Comparison of ENCODE assay signal across 32 cellular contexts in genomic region chr16:6267682-6268081, GRCh38.
"Had no signal": no experiment of that assay in that cellular context is flagged by ENCODE, and none has a peak within 500 bp of the region (broad histone marks: within the 10 kb centered on the region; RNA-seq: fewer than 3 reads in every experiment).

No MANE protein-coding gene starts in this region.

- H3K27ac ChIP-seq: brain microvascular endothelial cell, coronary artery, esophagus muscularis mucosa, foreskin keratinocyte, gastrocnemius medialis, heart left ventricle, WERI-Rb-1 had no signal

- DNase-seq: activated B cell treated with CpG ODN at 0.5 μM for 24 hours; activated CD4-positive, alpha-beta T cell treated with anti-CD3 and anti-CD28 coated beads for 48 hours; activated CD4-positive, alpha-beta T cell treated with anti-CD3 and anti-CD28 coated beads, Interleukin-2, amount 50 U/mL, for 1 hour; activated CD4-positive, alpha-beta T cell treated with anti-CD3 and anti-CD28 coated beads, Interleukin-2, amount 50 U/mL, for 48 hours; activated CD8-positive, alpha-beta memory T cell treated with anti-CD3 and anti-CD28 coated beads for 24 hours; activated CD8-positive, alpha-beta T cell treated with anti-CD3 and anti-CD28 coated beads for 36 hours; activated effector memory CD4-positive, alpha-beta T cell treated with Interleukin-2 at 50 U/mL for 16 hours; activated gamma-delta T cell treated with Interleukin-2 at 50 U/mL for 16 hours; activated naive CD4-positive, alpha-beta T cell treated with anti-CD3 and anti-CD28 coated beads, Interleukin-2, amount 50 U/mL, for 16 hours; activated naive CD4-positive, alpha-beta T cell treated with Interleukin-2 at 50 U/mL for 16 hours; activated T-cell treated with anti-CD3 and anti-CD28 coated beads, Interleukin-2, amount 50 U/mL, for 4 hours; amniotic stem cell; anterior cingulate cortex; brain microvascular endothelial cell; effector CD4-positive, alpha-beta T cell; effector memory CD8-positive, alpha-beta T cell; erythroblast; foreskin keratinocyte; gastrocnemius medialis; glutamatergic neuron; heart left ventricle; T-helper 17 cell; T1000; WERI-Rb-1 had no signal

- H3K36me3 ChIP-seq: brain microvascular endothelial cell, esophagus muscularis mucosa, gastrocnemius medialis, heart left ventricle, WERI-Rb-1 had no signal

- ATAC-seq: activated CD4-positive, CD25-positive, alpha-beta regulatory T cell treated with anti-CD3 and anti-CD28 coated beads, Interleukin-2, amount 50 U/mL, for 24 hours; activated CD8-positive, alpha-beta T cell treated with anti-CD3 and anti-CD28 coated beads for 36 hours; activated T-cell treated with anti-CD3 and anti-CD28 coated beads, Interleukin-2, amount 50 U/mL, for 4 hours; activated T-helper 17 cell treated with anti-CD3 and anti-CD28 coated beads, Interleukin-2, amount 50 U/mL, for 72 hours; effector memory CD8-positive, alpha-beta T cell; foreskin keratinocyte; gastrocnemius medialis; heart left ventricle; T-helper 17 cell had no signal

- H3K36me3 Mint-ChIP-seq: activated naive CD8-positive, alpha-beta T cell had no signal

- H3K4me1 ChIP-seq: esophagus muscularis mucosa, foreskin keratinocyte, gastrocnemius medialis, heart left ventricle had no signal

- H3K27ac Mint-ChIP-seq: activated B cell treated with CpG ODN at 0.5 μM for 24 hours; activated CD8-positive, alpha-beta T cell treated with anti-CD3 and anti-CD28 coated beads for 36 hours; activated naive CD8-positive, alpha-beta T cell; activated T-helper 17 cell treated with anti-CD3 and anti-CD28 coated beads, Interleukin-2, amount 50 U/mL, for 72 hours; dendritic cell treated with granulocyte-macrophage colony-stimulating factor and Interleukin-4, amounts not matched to agents 40 ng/mL and 50 ng/mL, for 4 days; effector memory CD8-positive, alpha-beta T cell; T-helper 17 cell; T-helper 2 cell treated with Interferon-gamma antibody and Interleukin-4, amounts not matched to agents 5 μg/mL and 100 μg/mL, for 36 hours had no signal

- H3K27me3 Mint-ChIP-seq: activated B cell treated with CpG ODN at 0.5 μM for 24 hours; activated CD8-positive, alpha-beta T cell treated with anti-CD3 and anti-CD28 coated beads for 36 hours; activated naive CD8-positive, alpha-beta T cell; activated T-helper 17 cell treated with anti-CD3 and anti-CD28 coated beads, Interleukin-2, amount 50 U/mL, for 72 hours; central memory CD8-positive, alpha-beta T cell; dendritic cell treated with granulocyte-macrophage colony-stimulating factor and Interleukin-4, amounts not matched to agents 40 ng/mL and 50 ng/mL, for 4 days; effector memory CD8-positive, alpha-beta T cell; T-helper 17 cell had no signal

- H3K27me3 ChIP-seq: brain microvascular endothelial cell, esophagus muscularis mucosa, foreskin keratinocyte, gastrocnemius medialis, heart left ventricle had no signal

- H3K4me3 ChIP-seq: coronary artery, esophagus muscularis mucosa, gastrocnemius medialis, heart left ventricle had no signal

- H3K4me1 Mint-ChIP-seq: activated B cell treated with CpG ODN at 0.5 μM for 24 hours; activated T-helper 17 cell treated with anti-CD3 and anti-CD28 coated beads, Interleukin-2, amount 50 U/mL, for 72 hours; central memory CD8-positive, alpha-beta T cell; T-helper 17 cell had no signal

- H3K4me3 Mint-ChIP-seq: activated B cell treated with CpG ODN at 0.5 μM for 24 hours; activated CD8-positive, alpha-beta T cell treated with anti-CD3 and anti-CD28 coated beads for 36 hours; activated naive CD8-positive, alpha-beta T cell; activated T-cell treated with anti-CD3 and anti-CD28 coated beads, Interleukin-2, amount 50 U/mL, for 4 hours; activated T-helper 17 cell treated with anti-CD3 and anti-CD28 coated beads, Interleukin-2, amount 50 U/mL, for 72 hours; central memory CD8-positive, alpha-beta T cell; dendritic cell treated with granulocyte-macrophage colony-stimulating factor and Interleukin-4, amounts not matched to agents 40 ng/mL and 50 ng/mL, for 4 days; effector memory CD8-positive, alpha-beta T cell; T-helper 17 cell; T-helper 2 cell treated with Interferon-gamma antibody and Interleukin-4, amounts not matched to agents 5 μg/mL and 100 μg/mL, for 36 hours had no signal

- H3K9me3 ChIP-seq: esophagus muscularis mucosa, gastrocnemius medialis, heart left ventricle had no signal
